29 cellular contexts compared by ENCODE assay signal in the genomic region with DNA sequence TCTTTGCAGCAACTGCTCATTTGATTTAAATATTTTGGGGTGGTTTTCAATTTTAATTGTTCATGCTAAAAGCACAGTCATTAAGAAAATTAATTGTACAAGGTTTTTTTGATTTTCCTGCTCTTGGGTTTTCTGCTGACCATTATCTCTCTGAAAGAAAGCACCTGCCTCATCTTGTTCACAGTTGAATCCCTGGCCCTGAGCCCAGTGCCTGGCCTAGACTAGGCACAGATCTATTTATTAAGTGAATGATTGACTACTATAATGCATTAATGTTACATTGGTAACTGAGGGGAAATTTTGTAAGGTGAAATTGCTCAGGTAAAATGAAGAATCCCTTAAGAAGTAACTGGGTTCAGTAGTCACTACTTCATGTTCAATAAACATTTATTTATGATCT. TPM values are rescaled to one million over a fixed set of nuclear protein-coding genes. Genes with fewer than 3 reads are reported as not detected.
"Had no signal": no experiment of that assay in that cellular context is flagged by ENCODE, and none has a peak within 500 bp of the region (broad histone marks: within the 10 kb centered on the region; RNA-seq: fewer than 3 reads in every experiment).

No MANE protein-coding gene starts in this region.

- H3K27ac ChIP-seq: SJCRH30, SK-N-MC had no signal

- DNase-seq: activated CD4-positive, alpha-beta T cell treated with anti-CD3 and anti-CD28 coated beads, Interleukin-2, amount 10 ng/mL, durations not matched to agents 24 days and 14 days; activated CD4-positive, alpha-beta T cell treated with anti-CD3 and anti-CD28 coated beads, Interleukin-2, amount 50 U/mL, for 4 hours; activated CD8-positive, alpha-beta T cell treated with anti-CD3 and anti-CD28 coated beads for 36 hours; activated gamma-delta T cell; activated naive CD4-positive, alpha-beta T cell treated with Interleukin-2 at 50 U/mL for 16 hours; activated naive CD8-positive, alpha-beta T cell treated with anti-CD3 and anti-CD28 coated beads, Interleukin-2, amount 50 U/mL, for 24 hours; activated T-cell treated with anti-CD3 and anti-CD28 coated beads, Interleukin-2, amount 50 U/mL, for 1 hour; anterior cingulate cortex; caudate nucleus; cerebellar nuclear complex; Karpas-422; KBM-7; NCI-H1436 treated with DMSO at 0.1 percent for 48 hours; NCI-H187; NCI-H2029 treated with DMSO at 0.1 percent for 48 hours; NCI-H2107; NCI-H2171; NCI-H510A treated with DMSO at 0.1 percent for 48 hours; NCI-H526 treated with DMSO at 0.1 percent for 48 hours; SHP77; SJCRH30; T1000 had no signal

- ATAC-seq: activated CD8-positive, alpha-beta T cell treated with anti-CD3 and anti-CD28 coated beads for 36 hours; activated naive CD8-positive, alpha-beta T cell treated with anti-CD3 and anti-CD28 coated beads, Interleukin-2, amount 50 U/mL, for 24 hours; Panc1 had no signal

RNA-seq across cellular contexts. Expression of gene IL1RL2, which starts 22.0 kb away (rescaled TPM):
- total RNA-seq: activated CD8-positive, alpha-beta T cell treated with anti-CD3 and anti-CD28 coated beads for 36 hours; activated T-helper 2 cell treated with anti-CD3 and anti-CD28 coated beads, Interferon-gamma antibody, Interleukin-2, Interleukin-4, amounts not matched to agents 10 μg/mL and 5 μg/mL and 100 μg/mL, durations not matched to agents 14 hours and 24 hours and 36 hours; MCF 10A; RPMI7951; SJCRH30; T-helper 1 cell treated with Interleukin-12 subunit alpha and Interleukin-12 subunit beta and Interleukin-4 antibody, amounts not matched to agents 30 ng/mL and 1 ng/mL, for 36 hours; T-helper 2 cell treated with Interferon-gamma antibody and Interleukin-4, amounts not matched to agents 100 ng/mL and 5 ng/mL, for 36 hours had no signal
